Comparison of ENCODE assay signal across 17 cellular contexts in the genomic region with DNA sequence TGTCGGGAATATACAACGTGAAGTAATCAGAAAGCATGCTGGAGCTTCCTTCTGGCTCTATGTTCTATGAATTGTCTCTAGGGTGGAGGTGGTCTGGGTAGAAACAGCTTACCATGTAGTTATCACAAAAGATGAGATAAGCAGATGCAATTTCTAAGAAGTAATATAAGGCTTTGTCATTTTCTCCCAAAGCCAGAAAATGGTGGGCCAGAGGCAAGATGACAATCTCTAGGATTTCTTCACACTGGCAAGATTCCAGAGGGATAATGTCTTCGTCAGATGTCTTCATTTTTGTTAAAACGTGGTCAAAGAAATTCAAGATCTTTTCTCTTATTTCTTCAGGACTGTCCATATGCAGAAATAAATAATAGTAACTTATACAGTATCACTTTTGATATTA.
DNase-seq lines count a peak whose midpoint lies in the region; ATAC-seq and TF ChIP-seq lines count a peak whose summit lies in the region.
"Had no signal": no experiment of that assay in that cellular context is flagged by ENCODE, and none has a peak within 500 bp of the region (broad histone marks: within the 10 kb centered on the region; RNA-seq: fewer than 3 reads in every experiment).

No MANE protein-coding gene starts in this region.

- no peaks in the 10 kb centered on the region for H3K4me1 ChIP-seq in HEK293 (ENCODE audit: control insufficient read depth, insufficient read depth, low read length)
- H3K4me1 ChIP-seq in mesendoderm (ENCODE audit: control insufficient read depth, low read depth, low read length), result peaks cover 8% of the 10 kb centered on the region
- H3K4me1 ChIP-seq: A549, Caco-2 had no signal

- WGBS in mesendoderm (ENCODE audit: extremely low coverage, insufficient coverage, low lambda C conversion rate), result no CpG with 5 or more reads among the region's 4 CpGs

- H3K36me3 ChIP-seq in HEK293 (ENCODE audit: control insufficient read depth in 2 of 2, insufficient read depth in 1 of 2, low read length in 2 of 2), result no peaks in the 10 kb centered on the region
- no peaks in the 10 kb centered on the region for H3K36me3 ChIP-seq in mesendoderm (ENCODE audit: control insufficient read depth, insufficient read depth, low read length)
- H3K36me3 ChIP-seq: BLaER1 treated with 17β-estradiol and CSF1 and Interleukin-3, amounts not matched to agents 10 nM and 100 nM had no signal

- H4K8ac ChIP-seq in mesendoderm (ENCODE audit: low read depth, low read length), result no peak overlapping the region

- no peak for TF ChIP-seq CTCF in HEK293 (tag by site-specific recombination; IDR thresholded peaks at IDR 0.05)

- DNase-seq in erythroblast (lab: John Stamatoyannopoulos, UW) (peak; percentile 11 to 47), mesendoderm (no peak)
- DNase-seq in activated CD4-positive, alpha-beta T cell treated with anti-CD3 and anti-CD28 coated beads, Interleukin-2, amount 50 U/mL, for 48 hours, result no peak
- DNase-seq: AML-193; Caco-2; Calu3; CD4-positive, alpha-beta T cell; CD8-positive, alpha-beta T cell; DMS79 treated with DMSO at 0.1 percent for 48 hours; GF-D8 had no signal

- H3K4me2 ChIP-seq in mesendoderm (ENCODE audit: low read length), result no peak overlapping the region
- H3K4me2 ChIP-seq: A549; BLaER1 treated with 17β-estradiol and CSF1 and Interleukin-3, amounts not matched to agents 10 nM and 100 nM had no signal

- no peak overlapping the region for H2AK5ac ChIP-seq in mesendoderm (ENCODE audit: low read length)

- no peak overlapping the region for H3K18ac ChIP-seq in mesendoderm (ENCODE audit: low read length)

- peak overlapping the region; percentile 3 for H3K4ac ChIP-seq in mesendoderm (ENCODE audit: low read depth, low read length)

- H2BK5ac ChIP-seq in mesendoderm (ENCODE audit: low read length), result no peak overlapping the region

- TF ChIP-seq POLR2A in erythroblast (IDR thresholded peaks at IDR 0.05; ENCODE audit: low read length), result no peak

- CTCF ChIA-PET in HEK293 (lab: Yijun Ruan, JAX), result no interaction called here

- no peak overlapping the region for H2BK15ac ChIP-seq in mesendoderm (replicated peaks; ENCODE audit: low read depth)

- H3K27ac ChIP-seq in HEK293 (ENCODE audit: extremely low read depth, low read depth, low read length) (no peak overlapping the region), mesendoderm (ENCODE audit: low read depth, low read length) (no peak overlapping the region)
- H3K27ac ChIP-seq: 22Rv1; A549; BLaER1 treated with 17β-estradiol and CSF1 and Interleukin-3, amounts not matched to agents 10 nM and 100 nM; C4-2B had no signal

- POLR2A ChIA-PET in HEK293 (lab: Yijun Ruan, JAX), result no interaction called here

- no peak overlapping the region for H3K4me3 ChIP-seq in HEK293 (ENCODE audit: low read depth, low read length)
- no peak overlapping the region for H3K4me3 ChIP-seq in mesendoderm (ENCODE audit: low read length)
- H3K4me3 ChIP-seq: A549; BLaER1 treated with 17β-estradiol and CSF1 and Interleukin-3, amounts not matched to agents 10 nM and 100 nM had no signal

- H3K79me1 ChIP-seq in mesendoderm (ENCODE audit: low read length), result no peaks in the 10 kb centered on the region

- no peak overlapping the region for H3K23ac ChIP-seq in mesendoderm (ENCODE audit: low read length)

- H4K5ac ChIP-seq in mesendoderm (ENCODE audit: low read length), result no peak overlapping the region

- no peak overlapping the region for H2BK120ac ChIP-seq in mesendoderm (ENCODE audit: low read depth, low read length)

- H3K79me2 ChIP-seq in mesendoderm (ENCODE audit: control insufficient read depth, insufficient read depth, low read length), result no peaks in the 10 kb centered on the region

- H3K27me3 ChIP-seq in mesendoderm (ENCODE audit: insufficient read depth, low read length, poor library complexity), result no peaks in the 10 kb centered on the region
- H3K27me3 ChIP-seq: BLaER1 treated with 17β-estradiol and CSF1 and Interleukin-3, amounts not matched to agents 10 nM and 100 nM had no signal

- no peaks in the 10 kb centered on the region for H3K9me3 ChIP-seq in HEK293 (ENCODE audit: control insufficient read depth, insufficient read depth, low read depth, low read length)
- H3K9me3 ChIP-seq: A549, Caco-2 had no signal

- H3K56ac ChIP-seq in mesendoderm (ENCODE audit: low read length), result no peak overlapping the region

- ATAC-seq in HG03354 (IDR thresholded peaks at IDR 0.05; ENCODE audit: poor library complexity, severe bottlenecking, unreplicated experiment), result no peak
- ATAC-seq in GM19023 (IDR thresholded peaks at IDR 0.05; ENCODE audit: unreplicated experiment), result no peak
- ATAC-seq: A549; CD8-positive, alpha-beta T cell had no signal

- no peak overlapping the region for H3K9ac ChIP-seq in mesendoderm (ENCODE audit: low read length)
- H3K9ac ChIP-seq: BLaER1 treated with 17β-estradiol and CSF1 and Interleukin-3, amounts not matched to agents 10 nM and 100 nM had no signal

TF ChIP-seq in HEK293, 187 proteins besides CTCF, POLR2A, EP300 and RAD21:
- TF ChIP-seq ZSCAN30 (tag by site-specific recombination; IDR thresholded peaks at IDR 0.05) (no peak), GLIS2 (tag by site-specific recombination; IDR thresholded peaks at IDR 0.05) (no peak), ZNF747 (tag by site-specific recombination; IDR thresholded peaks at IDR 0.05) (no peak)
- TF ChIP-seq, protein P1, sequence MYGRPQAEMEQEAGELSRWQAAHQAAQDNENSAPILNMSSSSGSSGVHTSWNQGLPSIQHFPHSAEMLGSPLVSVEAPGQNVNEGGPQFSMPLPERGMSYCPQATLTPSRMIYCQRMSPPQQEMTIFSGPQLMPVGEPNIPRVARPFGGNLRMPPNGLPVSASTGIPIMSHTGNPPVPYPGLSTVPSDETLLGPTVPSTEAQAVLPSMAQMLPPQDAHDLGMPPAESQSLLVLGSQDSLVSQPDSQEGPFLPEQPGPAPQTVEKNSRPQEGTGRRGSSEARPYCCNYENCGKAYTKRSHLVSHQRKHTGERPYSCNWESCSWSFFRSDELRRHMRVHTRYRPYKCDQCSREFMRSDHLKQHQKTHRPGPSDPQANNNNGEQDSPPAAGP (tag by site-specific recombination; IDR thresholded peaks at IDR 0.05), result no peak
- TF ChIP-seq, protein P2, sequence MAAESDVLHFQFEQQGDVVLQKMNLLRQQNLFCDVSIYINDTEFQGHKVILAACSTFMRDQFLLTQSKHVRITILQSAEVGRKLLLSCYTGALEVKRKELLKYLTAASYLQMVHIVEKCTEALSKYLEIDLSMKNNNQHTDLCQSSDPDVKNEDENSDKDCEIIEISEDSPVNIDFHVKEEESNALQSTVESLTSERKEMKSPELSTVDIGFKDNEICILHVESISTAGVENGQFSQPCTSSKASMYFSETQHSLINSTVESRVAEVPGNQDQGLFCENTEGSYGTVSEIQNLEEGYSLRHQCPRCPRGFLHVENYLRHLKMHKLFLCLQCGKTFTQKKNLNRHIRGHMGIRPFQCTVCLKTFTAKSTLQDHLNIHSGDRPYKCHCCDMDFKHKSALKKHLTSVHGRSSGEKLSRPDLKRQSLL (tag by site-specific recombination; IDR thresholded peaks at IDR 0.05), result 0 out of 2 replicates have a peak, but pooled peaks have one; percentile 29

Comparison
In these comparisons a context has a peak if more than half of its experiments do, and no peak if none do; other contexts are left out.
1. DNase-seq: peak in erythroblast (2 of 2); none in mesendoderm (single experiment) and activated CD4-positive, alpha-beta T cell treated with anti-CD3 and anti-CD28 coated beads, Interleukin-2, amount 50 U/mL, for 48 hours (0 of 2).